In genomic region chr9:135739271-135740220, GRCh38 we compare ENCODE assay signal across 1 cellular context.
TF ChIP-seq lines count a peak whose summit lies in the region.

No MANE protein-coding gene starts in this region.

TF ChIP-seq in GM23338, 12 proteins besides CTCF, POLR2A, EP300 and RAD21:
- TF ChIP-seq CREB1 (CRISPR knock-in tag; IDR thresholded peaks at IDR 0.05; ENCODE audit: low read depth) (no peak), REST (IDR thresholded peaks at IDR 0.05; ENCODE audit: unreplicated experiment) (no peak), ETS1 (IDR thresholded peaks at IDR 0.05) (no peak), STAT1 (IDR thresholded peaks at IDR 0.05; ENCODE audit: unreplicated experiment) (no peak), ZNF462 (CRISPR knock-in tag; IDR thresholded peaks at IDR 0.05) (no peak)
